11 cellular contexts compared by ENCODE assay signal in the genomic region with DNA sequence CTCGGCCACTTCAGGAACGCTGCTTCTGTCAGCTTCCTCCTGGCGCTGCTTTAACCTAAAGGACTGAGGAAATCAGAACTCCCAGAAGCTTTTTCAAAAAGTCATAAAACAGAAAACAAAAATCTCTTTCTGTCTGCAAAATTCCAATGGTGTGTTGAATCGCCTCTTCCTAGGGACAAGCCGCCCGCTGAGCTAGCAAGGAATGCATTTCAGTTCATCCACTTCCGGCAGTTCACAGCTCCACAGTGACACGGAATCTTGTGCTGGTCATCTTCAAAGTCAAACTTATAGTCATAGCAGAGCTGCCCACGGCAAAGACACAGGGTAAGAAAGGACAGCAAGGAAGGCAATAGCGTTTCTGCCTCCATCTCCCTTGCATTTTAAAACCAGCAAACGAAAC.
DNase-seq lines count a peak whose midpoint lies in the region; ATAC-seq, FAIRE-seq and TF ChIP-seq lines count a peak whose summit lies in the region.
"Had no signal": no experiment of that assay in that cellular context is flagged by ENCODE, and none has a peak within 500 bp of the region (broad histone marks: within the 10 kb centered on the region; RNA-seq: fewer than 3 reads in every experiment).

No MANE protein-coding gene starts in this region.

- peak; percentile 9 for DNase-seq in BJ (ENCODE audit: low read depth)
- no peak for DNase-seq in WTC11 (ENCODE audit: low spot score)
- DNase-seq in globus pallidus (ENCODE audit: low spot score), result peak; percentile 20
- peak; percentile 8 for DNase-seq in non-pigmented ciliary epithelial cell (ENCODE audit: low read depth)
- DNase-seq in urothelium cell line (ENCODE audit: low spot score), result no peak
- no peak for DNase-seq in activated CD4-positive, alpha-beta memory T cell treated with anti-CD3 and anti-CD28 coated beads, Interleukin-2, amount 10 ng/mL, durations not matched to agents 7 days and 5 days
- DNase-seq: activated CD4-positive, alpha-beta T cell treated with anti-CD3 and anti-CD28 coated beads, Interleukin-2, amount 50 U/mL, for 4 hours; pancreas had no signal

- H3K4me3 ChIP-seq in BJ (ENCODE audit: low read depth, low read length), result no peak overlapping the region
- H3K4me3 ChIP-seq: pancreas had no signal

- H3K27me3 ChIP-seq in BJ (ENCODE audit: control insufficient read depth, insufficient read depth, low read length), result no peaks in the 10 kb centered on the region
- H3K27me3 ChIP-seq: pancreas had no signal

- H3K27ac Mint-ChIP-seq in WTC11, result peak overlapping the region; percentile 29; the same call in 1 of the 2 replicates
- no peak overlapping the region for H3K27ac Mint-ChIP-seq in activated CD4-positive, alpha-beta memory T cell treated with anti-CD3 and anti-CD28 coated beads, Interleukin-2, amount 10 ng/mL, durations not matched to agents 7 days and 5 days
- H3K27ac Mint-ChIP-seq: IgD-negative memory B cell had no signal

- no peak for FAIRE-seq in urothelium cell line (lab: Jason Lieb, UNC)
- FAIRE-seq: pancreas had no signal

- peaks cover 34% of the 10 kb centered on the region for H3K36me3 Mint-ChIP-seq in WTC11
- H3K36me3 Mint-ChIP-seq in activated CD4-positive, alpha-beta memory T cell treated with anti-CD3 and anti-CD28 coated beads, Interleukin-2, amount 10 ng/mL, durations not matched to agents 7 days and 5 days (ENCODE audit: low read depth), result peaks cover 37% of the 10 kb centered on the region

- CTCF ChIA-PET in BJ (lab: Yijun Ruan, JAX), result interaction anchor here (1.3 to 1.5 kb wide), 2 partner anchors 9 to 10 kb away, joined by 3 to 7 read pairs; no protein-coding TSS in a partner anchor
- CTCF ChIA-PET in WTC11 (lab: Charles Lee), result no interaction called here
- CTCF ChIA-PET in activated CD4-positive, alpha-beta memory T cell treated with anti-CD3 and anti-CD28 coated beads, Interleukin-2, amount 10 ng/mL, durations not matched to agents 7 days and 5 days (lab: Charles Lee), result no interaction called here

- POLR2A ChIA-PET in BJ (lab: Charles Lee) (no interaction called here), WTC11 (lab: Charles Lee) (no interaction called here)
- POLR2A ChIA-PET in activated CD4-positive, alpha-beta memory T cell treated with anti-CD3 and anti-CD28 coated beads, Interleukin-2, amount 10 ng/mL, durations not matched to agents 7 days and 5 days (lab: Charles Lee), result no interaction called here

- no peak overlapping the region for H3K4me3 Mint-ChIP-seq in WTC11
- H3K4me3 Mint-ChIP-seq in activated CD4-positive, alpha-beta memory T cell treated with anti-CD3 and anti-CD28 coated beads, Interleukin-2, amount 10 ng/mL, durations not matched to agents 7 days and 5 days, result no peak overlapping the region
- H3K4me3 Mint-ChIP-seq: IgD-negative memory B cell had no signal

- TF ChIP-seq CTCF in BJ (IDR thresholded peaks at IDR 0.05; ENCODE audit: insufficient read depth, low read depth, low read length) (no peak), WTC11 (IDR thresholded peaks at IDR 0.05) (no peak)

- ATAC-seq in WTC11 (no peak), HG02852 (IDR thresholded peaks at IDR 0.05; ENCODE audit: unreplicated experiment) (no peak), GM21390 (IDR thresholded peaks at IDR 0.05; ENCODE audit: unreplicated experiment) (no peak)

- H3K36me3 ChIP-seq in BJ (ENCODE audit: control insufficient read depth, insufficient read depth, low read length), result peaks cover 21% of the 10 kb centered on the region

- peaks cover 3% of the 10 kb centered on the region; the same call in 1 of the 2 replicates for H3K4me1 Mint-ChIP-seq in WTC11
- peaks cover 2% of the 10 kb centered on the region for H3K4me1 Mint-ChIP-seq in activated CD4-positive, alpha-beta memory T cell treated with anti-CD3 and anti-CD28 coated beads, Interleukin-2, amount 10 ng/mL, durations not matched to agents 7 days and 5 days

- no peaks in the 10 kb centered on the region for H3K27me3 Mint-ChIP-seq in WTC11 (ENCODE audit: low read depth)
- H3K27me3 Mint-ChIP-seq in activated CD4-positive, alpha-beta memory T cell treated with anti-CD3 and anti-CD28 coated beads, Interleukin-2, amount 10 ng/mL, durations not matched to agents 7 days and 5 days, result no peaks in the 10 kb centered on the region
- H3K27me3 Mint-ChIP-seq: IgD-negative memory B cell had no signal

- H3K9me3 Mint-ChIP-seq in WTC11, result no peaks in the 10 kb centered on the region
- no peaks in the 10 kb centered on the region for H3K9me3 Mint-ChIP-seq in activated CD4-positive, alpha-beta memory T cell treated with anti-CD3 and anti-CD28 coated beads, Interleukin-2, amount 10 ng/mL, durations not matched to agents 7 days and 5 days
- H3K9me3 Mint-ChIP-seq: IgD-negative memory B cell had no signal

TF ChIP-seq in WTC11, 78 proteins besides CTCF, POLR2A, EP300 and RAD21:
- TF ChIP-seq ZNF232 (CRISPR knock-in tag; IDR thresholded peaks at IDR 0.05) (no peak), ETV6 (CRISPR knock-in tag; IDR thresholded peaks at IDR 0.05) (no peak), CREB1 (CRISPR knock-in tag; IDR thresholded peaks at IDR 0.05) (no peak), OVOL2 (CRISPR knock-in tag; IDR thresholded peaks at IDR 0.05; ENCODE audit: borderline replicate concordance) (no peak), ZNF671 (CRISPR knock-in tag; IDR thresholded peaks at IDR 0.05) (no peak), ZNF121 (CRISPR knock-in tag; IDR thresholded peaks at IDR 0.05) (no peak), GTF2I (CRISPR knock-in tag; conservative IDR thresholded peaks at IDR 0.05) (no peak), JUN (CRISPR knock-in tag; IDR thresholded peaks at IDR 0.05) (no peak), SP1 (CRISPR knock-in tag; conservative IDR thresholded peaks at IDR 0.05) (no peak), TEAD4 (CRISPR knock-in tag; IDR thresholded peaks at IDR 0.05) (no peak), TCF7 (CRISPR knock-in tag; IDR thresholded peaks at IDR 0.05; ENCODE audit: low read depth) (no peak), IRF2 (CRISPR knock-in tag; IDR thresholded peaks at IDR 0.05; ENCODE audit: borderline replicate concordance, low read depth) (no peak), ZNF396 (CRISPR knock-in tag; IDR thresholded peaks at IDR 0.05; ENCODE audit: borderline replicate concordance) (no peak), NR3C1 (CRISPR knock-in tag; conservative IDR thresholded peaks at IDR 0.05; ENCODE audit: low read depth) (no peak), NR2C2 (CRISPR knock-in tag; IDR thresholded peaks at IDR 0.05) (no peak)
- TF ChIP-seq, protein P1, sequence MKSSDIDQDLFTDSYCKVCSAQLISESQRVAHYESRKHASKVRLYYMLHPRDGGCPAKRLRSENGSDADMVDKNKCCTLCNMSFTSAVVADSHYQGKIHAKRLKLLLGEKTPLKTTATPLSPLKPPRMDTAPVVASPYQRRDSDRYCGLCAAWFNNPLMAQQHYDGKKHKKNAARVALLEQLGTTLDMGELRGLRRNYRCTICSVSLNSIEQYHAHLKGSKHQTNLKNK (CRISPR knock-in tag; IDR thresholded peaks at IDR 0.05), result no peak
- TF ChIP-seq, protein P2, sequence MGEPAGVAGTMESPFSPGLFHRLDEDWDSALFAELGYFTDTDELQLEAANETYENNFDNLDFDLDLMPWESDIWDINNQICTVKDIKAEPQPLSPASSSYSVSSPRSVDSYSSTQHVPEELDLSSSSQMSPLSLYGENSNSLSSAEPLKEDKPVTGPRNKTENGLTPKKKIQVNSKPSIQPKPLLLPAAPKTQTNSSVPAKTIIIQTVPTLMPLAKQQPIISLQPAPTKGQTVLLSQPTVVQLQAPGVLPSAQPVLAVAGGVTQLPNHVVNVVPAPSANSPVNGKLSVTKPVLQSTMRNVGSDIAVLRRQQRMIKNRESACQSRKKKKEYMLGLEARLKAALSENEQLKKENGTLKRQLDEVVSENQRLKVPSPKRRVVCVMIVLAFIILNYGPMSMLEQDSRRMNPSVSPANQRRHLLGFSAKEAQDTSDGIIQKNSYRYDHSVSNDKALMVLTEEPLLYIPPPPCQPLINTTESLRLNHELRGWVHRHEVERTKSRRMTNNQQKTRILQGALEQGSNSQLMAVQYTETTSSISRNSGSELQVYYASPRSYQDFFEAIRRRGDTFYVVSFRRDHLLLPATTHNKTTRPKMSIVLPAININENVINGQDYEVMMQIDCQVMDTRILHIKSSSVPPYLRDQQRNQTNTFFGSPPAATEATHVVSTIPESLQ (CRISPR knock-in tag; IDR thresholded peaks at IDR 0.05), result no peak
- TF ChIP-seq, protein P3, sequence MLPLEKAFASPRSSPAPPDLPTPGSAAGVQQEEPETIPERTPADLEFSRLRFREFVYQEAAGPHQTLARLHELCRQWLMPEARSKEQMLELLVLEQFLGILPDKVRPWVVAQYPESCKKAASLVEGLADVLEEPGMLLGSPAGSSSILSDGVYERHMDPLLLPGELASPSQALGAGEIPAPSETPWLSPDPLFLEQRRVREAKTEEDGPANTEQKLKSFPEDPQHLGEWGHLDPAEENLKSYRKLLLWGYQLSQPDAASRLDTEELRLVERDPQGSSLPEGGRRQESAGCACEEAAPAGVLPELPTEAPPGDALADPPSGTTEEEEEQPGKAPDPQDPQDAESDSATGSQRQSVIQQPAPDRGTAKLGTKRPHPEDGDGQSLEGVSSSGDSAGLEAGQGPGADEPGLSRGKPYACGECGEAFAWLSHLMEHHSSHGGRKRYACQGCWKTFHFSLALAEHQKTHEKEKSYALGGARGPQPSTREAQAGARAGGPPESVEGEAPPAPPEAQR (CRISPR knock-in tag; IDR thresholded peaks at IDR 0.05), result no peak

Comparison
In these comparisons a context has a peak if more than half of its experiments do, and no peak if none do; other contexts are left out.
1. DNase-seq: peak in BJ (single experiment), globus pallidus (single experiment) and non-pigmented ciliary epithelial cell (single experiment); none in WTC11 (single experiment), urothelium cell line (single experiment) and activated CD4-positive, alpha-beta memory T cell treated with anti-CD3 and anti-CD28 coated beads, Interleukin-2, amount 10 ng/mL, durations not matched to agents 7 days and 5 days (single experiment).